Comparison of ENCODE assay signal across 1 cellular context in the genomic region with DNA sequence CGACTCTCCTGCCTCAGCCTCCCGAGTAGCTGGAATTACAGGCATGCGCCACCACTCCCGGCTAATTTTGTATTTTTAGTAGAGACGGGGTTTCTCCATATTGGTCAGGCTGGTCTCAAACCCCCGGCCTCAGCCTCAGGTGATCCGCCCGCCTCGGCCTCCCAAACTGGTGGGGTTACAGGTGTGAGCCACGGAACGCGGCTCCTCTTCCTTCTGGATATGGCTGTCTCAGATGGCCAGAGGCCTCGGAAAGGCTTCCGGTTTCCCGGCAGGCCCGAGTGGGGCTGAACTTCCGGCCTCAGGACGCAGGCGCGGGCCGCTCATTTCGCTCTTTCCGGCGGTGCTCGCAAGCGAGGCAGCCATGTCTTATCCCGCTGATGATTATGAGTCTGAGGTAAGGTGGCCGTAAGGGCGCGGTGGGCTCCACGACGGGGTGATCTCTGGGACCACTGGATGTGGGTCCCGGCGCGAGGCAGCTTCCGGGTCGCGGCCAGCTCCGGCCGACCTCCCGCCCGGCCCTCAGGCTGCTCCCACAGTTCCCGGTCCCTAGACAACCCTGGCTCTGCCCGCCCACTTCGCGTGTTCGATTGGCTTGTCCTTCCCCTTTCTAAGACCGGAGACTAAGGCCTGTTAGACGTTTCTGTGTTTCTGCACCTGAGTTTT.
TF ChIP-seq lines count a peak whose summit lies in the region.

TSS of gene EIF3L (plus strand) at position 331 of the 663 bp plus-strand sequence. CDS start at position 362, 31 bp downstream.

TF ChIP-seq in WTC11, 78 proteins besides CTCF, POLR2A, EP300 and RAD21 (continued from another document and continues in another):
- TF ChIP-seq, protein P1, sequence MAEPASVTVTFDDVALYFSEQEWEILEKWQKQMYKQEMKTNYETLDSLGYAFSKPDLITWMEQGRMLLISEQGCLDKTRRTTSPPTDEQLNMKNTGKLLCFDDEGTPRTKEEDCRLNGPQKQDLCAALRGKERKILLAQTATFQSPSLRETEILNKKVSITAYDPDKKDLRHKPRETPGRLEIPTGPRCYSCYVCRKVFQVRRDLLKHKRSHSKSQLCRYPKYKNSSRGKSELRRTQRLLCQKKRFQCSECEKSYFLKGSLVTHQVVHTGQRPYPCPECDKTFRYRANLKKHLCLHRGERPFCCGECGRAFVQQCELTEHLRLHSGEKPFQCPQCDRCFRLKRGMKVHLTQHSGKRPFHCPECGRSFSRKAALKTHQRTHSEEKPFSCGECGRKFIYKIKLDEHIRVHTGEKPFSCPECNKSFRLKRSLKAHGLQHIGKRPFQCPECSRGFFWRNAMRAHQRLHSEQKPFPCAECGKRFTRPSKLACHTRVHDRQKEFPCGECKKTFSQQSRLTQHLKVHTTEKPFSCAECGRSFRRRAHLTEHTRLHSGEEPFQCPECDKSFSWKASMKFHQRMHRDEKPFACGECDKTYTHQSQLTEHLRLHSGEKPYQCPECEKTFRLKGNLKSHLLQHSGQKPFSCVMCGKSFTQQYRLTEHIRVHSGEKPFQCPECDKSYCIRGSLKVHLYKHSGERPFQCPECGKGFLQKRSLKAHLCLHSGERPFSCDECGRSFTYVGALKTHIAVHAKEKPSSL (CRISPR knock-in tag; conservative IDR thresholded peaks at IDR 0.05), result no peak
- no peak for TF ChIP-seq ZNF416 (CRISPR knock-in tag; IDR thresholded peaks at IDR 0.05)
- TF ChIP-seq CBFB (CRISPR knock-in tag; IDR thresholded peaks at IDR 0.05; ENCODE audit: low read depth), result peak; percentile 80; the same call in 1 of the 2 replicates
- no peak for TF ChIP-seq ZNF219 (CRISPR knock-in tag; IDR thresholded peaks at IDR 0.05; ENCODE audit: borderline replicate concordance)
- no peak for TF ChIP-seq NFE2L1 (CRISPR knock-in tag; IDR thresholded peaks at IDR 0.05)
- TF ChIP-seq, protein P2, sequence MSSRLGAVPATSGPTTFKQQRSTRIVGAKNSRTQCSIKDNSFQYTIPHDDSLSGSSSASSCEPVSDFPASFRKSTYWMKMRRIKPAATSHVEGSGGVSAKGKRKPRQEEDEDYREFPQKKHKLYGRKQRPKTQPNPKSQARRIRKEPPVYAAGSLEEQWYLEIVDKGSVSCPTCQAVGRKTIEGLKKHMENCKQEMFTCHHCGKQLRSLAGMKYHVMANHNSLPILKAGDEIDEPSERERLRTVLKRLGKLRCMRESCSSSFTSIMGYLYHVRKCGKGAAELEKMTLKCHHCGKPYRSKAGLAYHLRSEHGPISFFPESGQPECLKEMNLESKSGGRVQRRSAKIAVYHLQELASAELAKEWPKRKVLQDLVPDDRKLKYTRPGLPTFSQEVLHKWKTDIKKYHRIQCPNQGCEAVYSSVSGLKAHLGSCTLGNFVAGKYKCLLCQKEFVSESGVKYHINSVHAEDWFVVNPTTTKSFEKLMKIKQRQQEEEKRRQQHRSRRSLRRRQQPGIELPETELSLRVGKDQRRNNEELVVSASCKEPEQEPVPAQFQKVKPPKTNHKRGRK (CRISPR knock-in tag; IDR thresholded peaks at IDR 0.05; ENCODE audit: borderline replicate concordance), result no peak
- TF ChIP-seq TEAD4 (CRISPR knock-in tag; IDR thresholded peaks at IDR 0.05), result no peak
- no peak for TF ChIP-seq MLX (CRISPR knock-in tag; IDR thresholded peaks at IDR 0.05)
- TF ChIP-seq ZNF138 (CRISPR knock-in tag; conservative IDR thresholded peaks at IDR 0.05), result no peak
- no peak for TF ChIP-seq ATF2 (CRISPR knock-in tag; IDR thresholded peaks at IDR 0.05; ENCODE audit: borderline replicate concordance, low read depth)
- TF ChIP-seq CREB1 (CRISPR knock-in tag; IDR thresholded peaks at IDR 0.05), result no peak
- TF ChIP-seq IRF2 (CRISPR knock-in tag; IDR thresholded peaks at IDR 0.05; ENCODE audit: borderline replicate concordance, low read depth), result no peak
- TF ChIP-seq FOXP1 (CRISPR knock-in tag; IDR thresholded peaks at IDR 0.05; ENCODE audit: borderline replicate concordance), result peak; percentile 80; the same call in 1 of the 2 replicates
- no peak for TF ChIP-seq ZNF263 (CRISPR knock-in tag; IDR thresholded peaks at IDR 0.05; ENCODE audit: low read depth)
- TF ChIP-seq, protein P3, sequence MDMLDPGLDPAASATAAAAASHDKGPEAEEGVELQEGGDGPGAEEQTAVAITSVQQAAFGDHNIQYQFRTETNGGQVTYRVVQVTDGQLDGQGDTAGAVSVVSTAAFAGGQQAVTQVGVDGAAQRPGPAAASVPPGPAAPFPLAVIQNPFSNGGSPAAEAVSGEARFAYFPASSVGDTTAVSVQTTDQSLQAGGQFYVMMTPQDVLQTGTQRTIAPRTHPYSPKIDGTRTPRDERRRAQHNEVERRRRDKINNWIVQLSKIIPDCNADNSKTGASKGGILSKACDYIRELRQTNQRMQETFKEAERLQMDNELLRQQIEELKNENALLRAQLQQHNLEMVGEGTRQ (CRISPR knock-in tag; IDR thresholded peaks at IDR 0.05), result no peak
- no peak for TF ChIP-seq JAZF1 (CRISPR knock-in tag; IDR thresholded peaks at IDR 0.05)
- 0 out of 2 replicates have a peak, but pooled peaks have one; percentile 52 for TF ChIP-seq KAT7 (CRISPR knock-in tag; IDR thresholded peaks at IDR 0.05; ENCODE audit: borderline replicate concordance)
- peak; percentile 63; the same call in 1 of the 2 replicates for TF ChIP-seq ZBTB21 (CRISPR knock-in tag; IDR thresholded peaks at IDR 0.05; ENCODE audit: borderline replicate concordance)
- TF ChIP-seq PREB (CRISPR knock-in tag; IDR thresholded peaks at IDR 0.05; ENCODE audit: borderline replicate concordance), result no peak
- TF ChIP-seq FOXP4 (CRISPR knock-in tag; IDR thresholded peaks at IDR 0.05), result 0 out of 2 replicates have a peak, but pooled peaks have one; percentile 64
- no peak; the same call in 1 of the 2 replicates for TF ChIP-seq MYBL2 (CRISPR knock-in tag; IDR thresholded peaks at IDR 0.05)
- peak; percentile 87; the same call in 1 of the 2 replicates for TF ChIP-seq TEAD1 (CRISPR knock-in tag; IDR thresholded peaks at IDR 0.05)
- TF ChIP-seq, protein P4, sequence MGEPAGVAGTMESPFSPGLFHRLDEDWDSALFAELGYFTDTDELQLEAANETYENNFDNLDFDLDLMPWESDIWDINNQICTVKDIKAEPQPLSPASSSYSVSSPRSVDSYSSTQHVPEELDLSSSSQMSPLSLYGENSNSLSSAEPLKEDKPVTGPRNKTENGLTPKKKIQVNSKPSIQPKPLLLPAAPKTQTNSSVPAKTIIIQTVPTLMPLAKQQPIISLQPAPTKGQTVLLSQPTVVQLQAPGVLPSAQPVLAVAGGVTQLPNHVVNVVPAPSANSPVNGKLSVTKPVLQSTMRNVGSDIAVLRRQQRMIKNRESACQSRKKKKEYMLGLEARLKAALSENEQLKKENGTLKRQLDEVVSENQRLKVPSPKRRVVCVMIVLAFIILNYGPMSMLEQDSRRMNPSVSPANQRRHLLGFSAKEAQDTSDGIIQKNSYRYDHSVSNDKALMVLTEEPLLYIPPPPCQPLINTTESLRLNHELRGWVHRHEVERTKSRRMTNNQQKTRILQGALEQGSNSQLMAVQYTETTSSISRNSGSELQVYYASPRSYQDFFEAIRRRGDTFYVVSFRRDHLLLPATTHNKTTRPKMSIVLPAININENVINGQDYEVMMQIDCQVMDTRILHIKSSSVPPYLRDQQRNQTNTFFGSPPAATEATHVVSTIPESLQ (CRISPR knock-in tag; IDR thresholded peaks at IDR 0.05), result no peak
- 0 out of 2 replicates have a peak, but pooled peaks have one; percentile 50 for TF ChIP-seq RELA (CRISPR knock-in tag; IDR thresholded peaks at IDR 0.05; ENCODE audit: borderline replicate concordance)
- TF ChIP-seq, protein P5, sequence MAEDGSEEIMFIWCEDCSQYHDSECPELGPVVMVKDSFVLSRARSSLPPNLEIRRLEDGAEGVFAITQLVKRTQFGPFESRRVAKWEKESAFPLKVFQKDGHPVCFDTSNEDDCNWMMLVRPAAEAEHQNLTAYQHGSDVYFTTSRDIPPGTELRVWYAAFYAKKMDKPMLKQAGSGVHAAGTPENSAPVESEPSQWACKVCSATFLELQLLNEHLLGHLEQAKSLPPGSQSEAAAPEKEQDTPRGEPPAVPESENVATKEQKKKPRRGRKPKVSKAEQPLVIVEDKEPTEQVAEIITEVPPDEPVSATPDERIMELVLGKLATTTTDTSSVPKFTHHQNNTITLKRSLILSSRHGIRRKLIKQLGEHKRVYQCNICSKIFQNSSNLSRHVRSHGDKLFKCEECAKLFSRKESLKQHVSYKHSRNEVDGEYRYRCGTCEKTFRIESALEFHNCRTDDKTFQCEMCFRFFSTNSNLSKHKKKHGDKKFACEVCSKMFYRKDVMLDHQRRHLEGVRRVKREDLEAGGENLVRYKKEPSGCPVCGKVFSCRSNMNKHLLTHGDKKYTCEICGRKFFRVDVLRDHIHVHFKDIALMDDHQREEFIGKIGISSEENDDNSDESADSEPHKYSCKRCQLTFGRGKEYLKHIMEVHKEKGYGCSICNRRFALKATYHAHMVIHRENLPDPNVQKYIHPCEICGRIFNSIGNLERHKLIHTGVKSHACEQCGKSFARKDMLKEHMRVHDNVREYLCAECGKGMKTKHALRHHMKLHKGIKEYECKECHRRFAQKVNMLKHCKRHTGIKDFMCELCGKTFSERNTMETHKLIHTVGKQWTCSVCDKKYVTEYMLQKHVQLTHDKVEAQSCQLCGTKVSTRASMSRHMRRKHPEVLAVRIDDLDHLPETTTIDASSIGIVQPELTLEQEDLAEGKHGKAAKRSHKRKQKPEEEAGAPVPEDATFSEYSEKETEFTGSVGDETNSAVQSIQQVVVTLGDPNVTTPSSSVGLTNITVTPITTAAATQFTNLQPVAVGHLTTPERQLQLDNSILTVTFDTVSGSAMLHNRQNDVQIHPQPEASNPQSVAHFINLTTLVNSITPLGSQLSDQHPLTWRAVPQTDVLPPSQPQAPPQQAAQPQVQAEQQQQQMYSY (CRISPR knock-in tag; IDR thresholded peaks at IDR 0.05), result no peak
- TF ChIP-seq, protein P6, sequence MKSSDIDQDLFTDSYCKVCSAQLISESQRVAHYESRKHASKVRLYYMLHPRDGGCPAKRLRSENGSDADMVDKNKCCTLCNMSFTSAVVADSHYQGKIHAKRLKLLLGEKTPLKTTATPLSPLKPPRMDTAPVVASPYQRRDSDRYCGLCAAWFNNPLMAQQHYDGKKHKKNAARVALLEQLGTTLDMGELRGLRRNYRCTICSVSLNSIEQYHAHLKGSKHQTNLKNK (CRISPR knock-in tag; IDR thresholded peaks at IDR 0.05), result no peak
- no peak for TF ChIP-seq NR1H2 (CRISPR knock-in tag; IDR thresholded peaks at IDR 0.05)
- peak; percentile 73; the same call in 1 of the 2 replicates for TF ChIP-seq ATF1 (CRISPR knock-in tag; IDR thresholded peaks at IDR 0.05)
- TF ChIP-seq, protein P7, sequence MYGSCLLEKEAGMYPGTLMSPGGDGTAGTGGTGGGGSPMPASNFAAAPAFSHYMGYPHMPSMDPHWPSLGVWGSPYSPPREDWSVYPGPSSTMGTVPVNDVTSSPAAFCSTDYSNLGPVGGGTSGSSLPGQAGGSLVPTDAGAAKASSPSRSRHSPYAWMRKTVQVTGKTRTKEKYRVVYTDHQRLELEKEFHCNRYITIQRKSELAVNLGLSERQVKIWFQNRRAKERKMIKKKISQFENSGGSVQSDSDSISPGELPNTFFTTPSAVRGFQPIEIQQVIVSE (CRISPR knock-in tag; IDR thresholded peaks at IDR 0.05; ENCODE audit: borderline replicate concordance), result no peak
- TF ChIP-seq GABPB1 (CRISPR knock-in tag; IDR thresholded peaks at IDR 0.05), result peak; percentile 72
- no peak for TF ChIP-seq RORB (CRISPR knock-in tag; IDR thresholded peaks at IDR 0.05)
- no peak for TF ChIP-seq PRRX2 (CRISPR knock-in tag; IDR thresholded peaks at IDR 0.05)
- TF ChIP-seq GTF2I (CRISPR knock-in tag; conservative IDR thresholded peaks at IDR 0.05), result no peak
- TF ChIP-seq ATF3 (CRISPR knock-in tag; conservative IDR thresholded peaks at IDR 0.05), result no peak
- peak; percentile 56 for TF ChIP-seq USF1 (CRISPR knock-in tag; IDR thresholded peaks at IDR 0.05)
- TF ChIP-seq SMAD4 (CRISPR knock-in tag; IDR thresholded peaks at IDR 0.05), result no peak
- peak; percentile 80 for TF ChIP-seq FOXK1 (CRISPR knock-in tag; IDR thresholded peaks at IDR 0.05)
